ENCODE assay signal across 8 cellular contexts in the genomic region with DNA sequence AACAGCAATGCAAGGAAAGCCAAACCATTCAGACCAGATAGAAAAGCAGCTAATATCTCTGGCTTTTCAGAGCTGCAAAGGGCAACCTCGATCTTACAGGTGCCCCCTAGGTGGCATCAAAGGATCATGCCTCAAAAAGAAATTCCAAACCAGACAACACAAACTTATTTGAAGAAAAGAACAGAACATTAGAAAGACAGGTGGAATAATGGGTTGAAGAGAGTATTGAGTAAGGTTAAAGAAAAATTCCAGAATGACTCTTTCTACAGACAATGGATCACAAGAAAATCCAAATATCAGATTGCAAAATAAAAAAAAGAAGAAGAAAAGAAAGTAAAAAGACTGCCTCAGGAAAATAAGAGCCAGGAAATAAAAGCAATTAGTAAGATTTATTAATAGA.
DNase-seq lines count a peak whose midpoint lies in the region; ATAC-seq and TF ChIP-seq lines count a peak whose summit lies in the region.

No MANE protein-coding gene starts in this region.

- H3K18ac ChIP-seq in neuronal stem cell (ENCODE audit: low read length) = no peak overlapping the region

- no peak overlapping the region for H2AK5ac ChIP-seq in neuronal stem cell (ENCODE audit: low read depth, low read length)

- H3K4ac ChIP-seq in neuronal stem cell (ENCODE audit: low read length) = no peak overlapping the region

- H3K9me3 Mint-ChIP-seq in stimulated activated memory B cell treated with anti-CD40 and anti-IgM and Interleukin-4, amounts not matched to agents 10 μg/mL and 1 μg/mL and 100 μg/mL, for 72 hours = no peaks in the 10 kb centered on the region

- no peak overlapping the region for H3K4me2 ChIP-seq in neuronal stem cell (ENCODE audit: insufficient read depth, low read length, poor library complexity, severe bottlenecking)

- no peak overlapping the region for H2BK12ac ChIP-seq in neuronal stem cell (ENCODE audit: low read length)

- no peaks in the 10 kb centered on the region for H3K9me3 ChIP-seq in colonic mucosa
- no peaks in the 10 kb centered on the region for H3K9me3 ChIP-seq in neuronal stem cell (replicated peaks in 1 of 2; ENCODE audit: control insufficient read depth in 2 of 2, insufficient read depth in 1 of 2, low read depth in 1 of 2, low read length in 2 of 2)

- peak; percentile 31 for TF ChIP-seq CTCF in colonic mucosa (IDR thresholded peaks at IDR 0.05)

- peaks cover 6% of the 10 kb centered on the region for H3K4me1 Mint-ChIP-seq in stimulated activated memory B cell treated with anti-CD40 and anti-IgM and Interleukin-4, amounts not matched to agents 10 μg/mL and 1 μg/mL and 100 μg/mL, for 72 hours

- H4K91ac ChIP-seq in neuronal stem cell (ENCODE audit: low read depth, low read length, poor library complexity) = no peak overlapping the region

- H3K36me3 Mint-ChIP-seq in stimulated activated memory B cell treated with anti-CD40 and anti-IgM and Interleukin-4, amounts not matched to agents 10 μg/mL and 1 μg/mL and 100 μg/mL, for 72 hours = peaks cover 15% of the 10 kb centered on the region

- H3K4me1 ChIP-seq in colonic mucosa (no peaks in the 10 kb centered on the region), neuronal stem cell (ENCODE audit: control insufficient read depth in 2 of 2, insufficient read depth in 1 of 2, low read depth in 1 of 2, low read length in 2 of 2) (no peaks in the 10 kb centered on the region)

- no peak overlapping the region for H2AFZ ChIP-seq in neuronal stem cell (ENCODE audit: low read length)

- no peak overlapping the region for H3K4me3 ChIP-seq in colonic mucosa
- H3K4me3 ChIP-seq in neuronal stem cell (ENCODE audit: low read length in 2 of 2) = no peak overlapping the region

- H3K23ac ChIP-seq in neuronal stem cell (ENCODE audit: low read depth, low read length, poor library complexity) = no peak overlapping the region

- no peak overlapping the region for H3K9ac ChIP-seq in colonic mucosa (ENCODE audit: low read depth in 2 of 2, low read length in 2 of 2)
- H3K9ac ChIP-seq in neuronal stem cell (ENCODE audit: low read depth, low read length, poor library complexity) = no peak overlapping the region

- H3K27me3 ChIP-seq in colonic mucosa (no peaks in the 10 kb centered on the region), neuronal stem cell (ENCODE audit: control insufficient read depth in 3 of 3, insufficient read depth in 3 of 3, low read depth in 1 of 3, low read length in 3 of 3) (no peaks in the 10 kb centered on the region)

- H3K4me3 Mint-ChIP-seq in stimulated activated memory B cell treated with anti-CD40 and anti-IgM and Interleukin-4, amounts not matched to agents 10 μg/mL and 1 μg/mL and 100 μg/mL, for 72 hours = no peak overlapping the region

- peak; percentile 18 to 39 for DNase-seq in NCI-H2081 (lab: John Stamatoyannopoulos, UW)
- DNase-seq in NCI-H2081 treated with DMSO at 0.1 percent for 48 hours (lab: John Stamatoyannopoulos, UW) = no peak
- DNase-seq in NCI-H2171 (lab: John Stamatoyannopoulos, UW) = peak; percentile 57
- no peak for DNase-seq in colonic mucosa
- peak; percentile 26 for DNase-seq in neuronal stem cell (ENCODE audit: low spot score)

- no peaks in the 10 kb centered on the region for H3K36me3 ChIP-seq in colonic mucosa
- H3K36me3 ChIP-seq in neuronal stem cell (replicated peaks in 1 of 2; ENCODE audit: control insufficient read depth in 2 of 2, insufficient read depth in 2 of 2, low read length in 2 of 2) = no peaks in the 10 kb centered on the region

- no peak overlapping the region for H2BK5ac ChIP-seq in neuronal stem cell (ENCODE audit: low read length)

- no peak overlapping the region for H3K14ac ChIP-seq in neuronal stem cell (ENCODE audit: low read length)

- no CpG with 5 or more reads among the region's 1 CpG for WGBS in neuronal stem cell (ENCODE audit: extremely low coverage in 2 of 2, insufficient read length in 2 of 2, insufficient replicate concordance in 1 of 2), 2 donors

- no peaks in the 10 kb centered on the region for H3K27me3 Mint-ChIP-seq in stimulated activated memory B cell treated with anti-CD40 and anti-IgM and Interleukin-4, amounts not matched to agents 10 μg/mL and 1 μg/mL and 100 μg/mL, for 72 hours

- no peak overlapping the region for H2BK15ac ChIP-seq in neuronal stem cell (ENCODE audit: low read length)

- H3K79me1 ChIP-seq in neuronal stem cell (ENCODE audit: low read depth, low read length) = no peaks in the 10 kb centered on the region

- H3K27ac ChIP-seq in colonic mucosa (no peak overlapping the region), neuronal stem cell (replicated peaks; ENCODE audit: low read length) (no peak overlapping the region)

- ATAC-seq in GM19452 (IDR thresholded peaks at IDR 0.05; ENCODE audit: unreplicated experiment) (no peak), HG03175 (IDR thresholded peaks at IDR 0.05; ENCODE audit: unreplicated experiment) (no peak)
- ATAC-seq in stimulated activated memory B cell treated with anti-CD40 and anti-IgM and Interleukin-4, amounts not matched to agents 10 μg/mL and 1 μg/mL and 100 μg/mL, for 72 hours = no peak

- no peak overlapping the region for H4K8ac ChIP-seq in neuronal stem cell (ENCODE audit: low read depth, low read length)

- H3K27ac Mint-ChIP-seq in stimulated activated memory B cell treated with anti-CD40 and anti-IgM and Interleukin-4, amounts not matched to agents 10 μg/mL and 1 μg/mL and 100 μg/mL, for 72 hours = no peak overlapping the region

- intact Hi-C loops in colonic mucosa (cut with DNase I) = loop anchor here (10.0 kb wide), 1 partner anchor 600 kb away; no protein-coding TSS in a partner anchor

- H2BK120ac ChIP-seq in neuronal stem cell (ENCODE audit: low read depth, low read length) = no peak overlapping the region

Comparison
In these comparisons a context has a peak if more than half of its experiments do, and no peak if none do; other contexts are left out.
1. DNase-seq: peak in NCI-H2081 (2 of 2), NCI-H2171 (single experiment) and neuronal stem cell (single experiment); none in NCI-H2081 treated with DMSO at 0.1 percent for 48 hours (single experiment) and colonic mucosa (single experiment).